12 cellular contexts compared by ENCODE assay signal in the genomic region with DNA sequence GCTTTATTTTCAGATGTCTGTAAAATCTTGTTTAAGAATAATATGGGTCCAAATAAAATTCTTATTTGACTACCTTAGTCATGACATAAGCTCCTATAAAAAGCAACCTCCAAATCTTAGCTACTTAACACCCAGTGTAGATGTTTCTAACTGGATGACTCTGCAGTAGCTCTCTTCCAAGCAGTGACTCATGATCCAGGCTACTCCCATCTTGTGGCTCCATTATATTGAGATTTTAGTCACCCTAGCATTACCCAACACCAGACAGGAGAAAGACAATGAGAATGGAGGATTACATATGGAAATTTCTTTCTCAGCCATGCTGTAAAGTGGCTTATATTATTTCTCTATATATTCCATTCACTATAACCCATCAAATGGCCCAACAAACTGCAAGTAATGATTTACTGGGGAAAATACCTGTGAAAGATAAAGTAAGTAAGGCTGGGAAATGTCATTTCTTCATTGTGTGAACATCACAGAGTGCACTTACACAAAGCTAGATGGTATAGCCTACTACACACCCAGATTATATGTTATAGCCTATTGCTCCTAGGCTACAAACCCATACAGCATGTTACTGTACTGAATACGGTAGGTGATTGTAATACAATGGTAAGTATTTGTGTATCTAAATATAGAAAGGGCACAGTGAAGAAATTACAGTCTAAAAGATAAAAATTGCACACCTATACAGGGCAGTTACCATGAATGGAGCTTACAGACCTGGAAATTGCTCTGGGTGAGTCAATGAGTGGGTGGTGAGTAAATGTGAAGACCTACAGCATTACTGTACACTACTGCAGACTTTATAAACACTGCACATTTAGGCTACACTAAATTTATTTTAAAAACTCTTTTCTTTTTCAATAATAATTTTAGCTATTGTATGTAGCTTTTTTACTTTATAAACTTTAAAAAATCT.
DNase-seq lines count a peak whose midpoint lies in the region; ATAC-seq and TF ChIP-seq lines count a peak whose summit lies in the region.
"Had no signal": no experiment of that assay in that cellular context is flagged by ENCODE, and none has a peak within 500 bp of the region (broad histone marks: within the 10 kb centered on the region; RNA-seq: fewer than 3 reads in every experiment).

No MANE protein-coding gene starts in this region.

- H3K4me1 ChIP-seq in mucosa of descending colon (ENCODE audit: low read depth) (no peaks in the 10 kb centered on the region), OCI-LY7 (ENCODE audit: insufficient read depth, low read length, poor library complexity, severe bottlenecking) (no peaks in the 10 kb centered on the region)

- H4K20me1 ChIP-seq in OCI-LY7 (ENCODE audit: insufficient read depth, low read length): no peaks in the 10 kb centered on the region

- DNase-seq in AG20443 (ENCODE audit: low spot score) (peak; percentile 29), HS-5 (ENCODE audit: low read depth) (peak; percentile 89), cardiac fibroblast (ENCODE audit: low read depth in 2 of 2) (peak; percentile 23 to 97), mucosa of descending colon (no peak), OCI-LY7 (ENCODE audit: low spot score) (no peak), COLO668 (lab: John Stamatoyannopoulos, UW; ENCODE audit: unreplicated experiment) (no peak), amniotic stem cell (lab: John Stamatoyannopoulos, UW) (no peak)
- DNase-seq: activated CD8-positive, alpha-beta memory T cell treated with anti-CD3 and anti-CD28 coated beads, Interleukin-2, amount 50 U/mL, for 48 hours; H9; NCI-H1694; SHP77 treated with DMSO at 0.1 percent for 48 hours had no signal

- POLR2A ChIA-PET in OCI-LY7 (lab: Charles Lee): interaction anchor here (1.4 kb wide), 1 partner anchor 375 kb away, joined by 3 read pairs; no protein-coding TSS in a partner anchor

- no TSS peak for BruUV-seq in OCI-LY7 (replicated peaks; lab: Mats Ljungman, UMichigan)

- peaks cover 13% of the 10 kb centered on the region for H3K9me3 ChIP-seq in mucosa of descending colon
- no peaks in the 10 kb centered on the region for H3K9me3 ChIP-seq in OCI-LY7 (ENCODE audit: low read length)

- H3K79me2 ChIP-seq in OCI-LY7 (ENCODE audit: insufficient read depth, low read depth, low read length): no peaks in the 10 kb centered on the region

- no peak overlapping the region for H2AFZ ChIP-seq in OCI-LY7 (ENCODE audit: low read length)

- H3K9me2 ChIP-seq in OCI-LY7 (ENCODE audit: insufficient read depth, low read length): no peaks in the 10 kb centered on the region; the same call in 1 of the 2 replicates

- ATAC-seq in mucosa of descending colon: peak; percentile 94
- no peak for ATAC-seq in GM21825 (IDR thresholded peaks at IDR 0.05; ENCODE audit: unreplicated experiment)

- H3K36me3 ChIP-seq in mucosa of descending colon (ENCODE audit: low read depth) (no peaks in the 10 kb centered on the region), OCI-LY7 (ENCODE audit: insufficient read depth, low read length) (no peaks in the 10 kb centered on the region)

- H3K4me3 ChIP-seq in cardiac fibroblast (replicated peaks in 1 of 2; ENCODE audit: low read depth in 2 of 2, low read length in 2 of 2) (no peak overlapping the region), mucosa of descending colon (no peak overlapping the region), OCI-LY7 (ENCODE audit: low read depth, low read length, poor library complexity, severe bottlenecking) (no peak overlapping the region)

- intact Hi-C loops in mucosa of descending colon (cut with DNase I, micrococcal nuclease) (no loop called here), OCI-LY7 (cut with micrococcal nuclease; ENCODE audit: unreplicated experiment) (no loop called here)

- no peak for TF ChIP-seq CTCF in cardiac fibroblast (IDR thresholded peaks at IDR 0.05; ENCODE audit: low read depth, low read length)
- TF ChIP-seq CTCF in mucosa of descending colon (IDR thresholded peaks at IDR 0.05): no peak
- no peak for TF ChIP-seq CTCF in OCI-LY7 (conservative IDR thresholded peaks at IDR 0.05; ENCODE audit: low read length)

- CTCF ChIA-PET in OCI-LY7 (lab: Charles Lee; ENCODE audit: unreplicated experiment): no interaction called here

- H3K4me2 ChIP-seq in OCI-LY7 (ENCODE audit: low read length): no peak overlapping the region

- H3K27ac ChIP-seq in OCI-LY7 (ENCODE audit: low read depth, low read length, poor library complexity, severe bottlenecking): no peak overlapping the region

Comparison
In these comparisons a context has a peak if more than half of its experiments do, and no peak if none do; other contexts are left out.
1. DNase-seq: peak in AG20443 (single experiment), HS-5 (single experiment) and cardiac fibroblast (2 of 2); none in mucosa of descending colon (0 of 3), OCI-LY7 (single experiment), COLO668 (single experiment) and amniotic stem cell (single experiment).